Comparison of ENCODE assay signal across 34 cellular contexts in genomic region chr4:156870166-156870565, GRCh38.
DNase-seq lines count a peak whose midpoint lies in the region; ATAC-seq and TF ChIP-seq lines count a peak whose summit lies in the region.
"Had no signal": no experiment of that assay in that cellular context is flagged by ENCODE, and none has a peak within 500 bp of the region (broad histone marks: within the 10 kb centered on the region; RNA-seq: fewer than 3 reads in every experiment).

No MANE protein-coding gene starts in this region.

- DNase-seq in MCF 10A (ENCODE audit: unreplicated experiment), result peak; percentile 28
- DNase-seq in mammary epithelial cell, result no peak
- no peak for DNase-seq in SK-N-MC (ENCODE audit: low read depth, low spot score)
- peak; percentile 55 for DNase-seq in fibroblast of villous mesenchyme (ENCODE audit: low read depth)
- no peak for DNase-seq in nucleus accumbens (lab: John Stamatoyannopoulos, UW)
- DNase-seq in right cardiac atrium, result no peak
- DNase-seq: activated CD4-positive, alpha-beta T cell treated with anti-CD3 and anti-CD28 coated beads for 36 hours; activated CD8-positive, alpha-beta memory T cell treated with anti-CD3 and anti-CD28 coated beads, Interleukin-2, amount 50 U/mL, for 48 hours; activated CD8-positive, alpha-beta T cell treated with anti-CD3 and anti-CD28 coated beads for 36 hours; anterior cingulate cortex; CD8-positive, alpha-beta T cell; effector CD8-positive, alpha-beta T cell; foreskin melanocyte; heart left ventricle; left ventricle myocardium superior; naive thymus-derived CD4-positive, alpha-beta T cell; NCI-H1417; NCI-H2081 treated with DMSO at 0.1 percent for 48 hours; NCI-H226; NCI-H526 treated with DMSO at 0.1 percent for 48 hours; NK-92 treated with Interleukin-12 subunit alpha and Interleukin-12 subunit beta, amount 100 ng/mL, for 24 hours; Peyer's patch; SHP77; small intestine; stimulated activated naive CD4-positive, alpha-beta T cell; T-helper 9 cell; upper lobe of right lung had no signal

- H3K36me3 ChIP-seq in mammary epithelial cell (ENCODE audit: insufficient read depth, low read length) (peaks cover 4% of the 10 kb centered on the region), SK-N-MC (ENCODE audit: insufficient read depth, low read length) (no peaks in the 10 kb centered on the region)
- H3K36me3 ChIP-seq: breast epithelium, heart left ventricle, Peyer's patch, suprapubic skin, upper lobe of right lung had no signal

- H3K36me3 Mint-ChIP-seq in MCF 10A (ENCODE audit: insufficient read depth, unreplicated experiment), result peaks cover 12% of the 10 kb centered on the region
- H3K36me3 Mint-ChIP-seq: activated naive CD4-positive, alpha-beta T cell treated with anti-CD3 and anti-CD28 coated beads, Interleukin-2, amount 50 U/mL, for 72 hours; CD8-positive, alpha-beta T cell; naive thymus-derived CD4-positive, alpha-beta T cell had no signal

- peak overlapping the region; percentile 48 for H3K4me3 Mint-ChIP-seq in MCF 10A (ENCODE audit: unreplicated experiment)
- H3K4me3 Mint-ChIP-seq: activated CD4-positive, alpha-beta T cell treated with anti-CD3 and anti-CD28 coated beads for 36 hours; activated CD8-positive, alpha-beta T cell treated with anti-CD3 and anti-CD28 coated beads for 36 hours; activated T-helper 17 cell treated with anti-CD3 and anti-CD28 coated beads, Interleukin-2, amount 50 U/mL, for 72 hours; CD8-positive, alpha-beta T cell; naive thymus-derived CD4-positive, alpha-beta T cell had no signal

- no peak overlapping the region for H3K4me3 ChIP-seq in mammary epithelial cell (replicated peaks in 1 of 3; ENCODE audit: insufficient read depth in 1 of 3, low read depth in 2 of 3, low read length in 3 of 3)
- H3K4me3 ChIP-seq in SK-N-MC, result peak overlapping the region; percentile 6; the same call in 1 of the 2 replicates
- no peak overlapping the region for H3K4me3 ChIP-seq in fibroblast of villous mesenchyme (ENCODE audit: low read depth, low read length)
- H3K4me3 ChIP-seq in right cardiac atrium (ENCODE audit: low read length), result no peak overlapping the region
- H3K4me3 ChIP-seq: breast epithelium, heart left ventricle, Peyer's patch, suprapubic skin, upper lobe of right lung had no signal

- no peak overlapping the region for H3K4me2 ChIP-seq in mammary epithelial cell (ENCODE audit: insufficient read depth, low read depth, low read length)

- H3K9me3 Mint-ChIP-seq in MCF 10A (ENCODE audit: unreplicated experiment), result no peaks in the 10 kb centered on the region

- H3K27me3 ChIP-seq in mammary epithelial cell (ENCODE audit: insufficient read depth, low read length) (no peaks in the 10 kb centered on the region), right cardiac atrium (ENCODE audit: control insufficient read depth, insufficient read depth) (no peaks in the 10 kb centered on the region)
- H3K27me3 ChIP-seq: breast epithelium, heart left ventricle, Peyer's patch, suprapubic skin, upper lobe of right lung had no signal

- 94% methylated on average over 1 of the region's 1 CpG for WGBS in mammary epithelial cell (ENCODE audit: low coverage, missing lambda C conversion rate)
- 78% methylated on average over 1 of the region's 1 CpG for WGBS in right cardiac atrium

- H3K79me2 ChIP-seq in mammary epithelial cell (ENCODE audit: insufficient read depth, low read length), result peaks cover 48% of the 10 kb centered on the region

- CTCF ChIA-PET in MCF 10A (lab: Yijun Ruan, JAX) (no interaction called here), mammary epithelial cell (lab: Charles Lee; ENCODE audit: low non-redundant PET) (no interaction called here)

- H3K4me1 ChIP-seq in mammary epithelial cell (ENCODE audit: insufficient read depth, low read length) (no peaks in the 10 kb centered on the region), right cardiac atrium (ENCODE audit: control insufficient read depth, insufficient read depth, low read length) (no peaks in the 10 kb centered on the region)
- H3K4me1 ChIP-seq: breast epithelium, Peyer's patch, suprapubic skin, upper lobe of right lung had no signal

- dilution Hi-C loops in mammary epithelial cell (cut with HindIII; ENCODE audit: low sequenced_read_pairs), result no loop called here

- no peak overlapping the region for H3K9ac ChIP-seq in mammary epithelial cell (ENCODE audit: insufficient read depth, low read length)
- H3K9ac ChIP-seq in SK-N-MC (ENCODE audit: insufficient read length), result no peak overlapping the region

- H4K20me1 ChIP-seq in mammary epithelial cell (ENCODE audit: insufficient read depth, low read length), result no peaks in the 10 kb centered on the region

- in situ Hi-C loops in mammary epithelial cell (cut with MboI; ENCODE audit: low sequenced_read_pairs in 2 of 2), result no loop called here

- H3K9me3 ChIP-seq in mammary epithelial cell (replicated peaks; ENCODE audit: insufficient read depth, low read length) (peaks cover 5% of the 10 kb centered on the region), SK-N-MC (ENCODE audit: low read depth, low read length) (no peaks in the 10 kb centered on the region), right cardiac atrium (ENCODE audit: control insufficient read depth, low read length) (no peaks in the 10 kb centered on the region)
- H3K9me3 ChIP-seq: breast epithelium, Peyer's patch, suprapubic skin, upper lobe of right lung had no signal

- peak overlapping the region; percentile 76 for H3K27ac Mint-ChIP-seq in MCF 10A (ENCODE audit: low read depth, unreplicated experiment)
- H3K27ac Mint-ChIP-seq: activated CD4-positive, alpha-beta T cell treated with anti-CD3 and anti-CD28 coated beads for 36 hours; activated CD8-positive, alpha-beta T cell treated with anti-CD3 and anti-CD28 coated beads for 36 hours; activated naive CD4-positive, alpha-beta T cell treated with anti-CD3 and anti-CD28 coated beads, Interleukin-2, amount 50 U/mL, for 72 hours; activated T-helper 17 cell treated with anti-CD3 and anti-CD28 coated beads, Interleukin-2, amount 50 U/mL, for 72 hours; CD8-positive, alpha-beta T cell; naive thymus-derived CD4-positive, alpha-beta T cell had no signal

- H3K27ac ChIP-seq in mammary epithelial cell (ENCODE audit: insufficient read depth, low read depth, low read length), result no peak overlapping the region
- 0 out of 2 replicates have a peak overlapping the region, but pooled peaks have one; percentile 18 for H3K27ac ChIP-seq in SK-N-MC
- no peak overlapping the region for H3K27ac ChIP-seq in right cardiac atrium (ENCODE audit: low read length)
- H3K27ac ChIP-seq: breast epithelium, heart left ventricle, Peyer's patch, suprapubic skin, upper lobe of right lung, VCaP had no signal

- no TSS peak for BruUV-seq in MCF 10A (replicated peaks; lab: Mats Ljungman, UMichigan)
- BruUV-seq in mammary epithelial cell (replicated peaks; lab: Mats Ljungman, UMichigan), result no TSS peak

- intact Hi-C loops in MCF 10A (cut with micrococcal nuclease), result no loop called here
- intact Hi-C loops in mammary epithelial cell (cut with micrococcal nuclease), result no loop called here
- intact Hi-C loops in right cardiac atrium (cut with DNase I), result no loop called here

- TF ChIP-seq CTCF in MCF 10A (IDR thresholded peaks at IDR 0.05; ENCODE audit: unreplicated experiment) (no peak), mammary epithelial cell (conservative IDR thresholded peaks at IDR 0.05 in 1 of 2, IDR thresholded peaks at IDR 0.05 in 1 of 2; ENCODE audit: extremely low read depth in 1 of 2, insufficient read depth in 1 of 2, low read depth in 1 of 2, low read length in 2 of 2) (no peak), fibroblast of villous mesenchyme (IDR thresholded peaks at IDR 0.05; ENCODE audit: insufficient read depth, low read depth, low read length) (no peak)

- no peaks in the 10 kb centered on the region for H3K27me3 Mint-ChIP-seq in MCF 10A (ENCODE audit: insufficient read depth, unreplicated experiment)
- H3K27me3 Mint-ChIP-seq: activated CD4-positive, alpha-beta T cell treated with anti-CD3 and anti-CD28 coated beads for 36 hours; activated CD8-positive, alpha-beta T cell treated with anti-CD3 and anti-CD28 coated beads for 36 hours; activated T-helper 17 cell treated with anti-CD3 and anti-CD28 coated beads, Interleukin-2, amount 50 U/mL, for 72 hours; naive thymus-derived CD4-positive, alpha-beta T cell had no signal

- ATAC-seq in HG02852 (IDR thresholded peaks at IDR 0.05; ENCODE audit: unreplicated experiment) (no peak), right cardiac atrium (no peak), HG02870 (IDR thresholded peaks at IDR 0.05; ENCODE audit: unreplicated experiment) (no peak)
- ATAC-seq: activated CD4-positive, alpha-beta T cell treated with anti-CD3 and anti-CD28 coated beads for 36 hours; activated CD8-positive, alpha-beta T cell treated with anti-CD3 and anti-CD28 coated beads for 36 hours; activated naive CD4-positive, alpha-beta T cell treated with anti-CD3 and anti-CD28 coated beads, Interleukin-2, amount 50 U/mL, for 72 hours; activated T-helper 17 cell treated with anti-CD3 and anti-CD28 coated beads, Interleukin-2, amount 50 U/mL, for 72 hours; CD8-positive, alpha-beta T cell; heart left ventricle; left ventricle myocardium superior; naive thymus-derived CD4-positive, alpha-beta T cell; upper lobe of right lung had no signal

- H2AFZ ChIP-seq in mammary epithelial cell (ENCODE audit: low read depth, low read length), result no peak overlapping the region

- POLR2A ChIA-PET in MCF 10A (lab: Yijun Ruan, JAX), result interaction anchor here (0.7 kb wide), 2 partner anchors 10 to 80 kb away, joined by 4 to 5 read pairs; no protein-coding TSS in a partner anchor

- peaks cover 7% of the 10 kb centered on the region for H3K4me1 Mint-ChIP-seq in MCF 10A (ENCODE audit: insufficient read depth, unreplicated experiment)
- H3K4me1 Mint-ChIP-seq: activated CD4-positive, alpha-beta T cell treated with anti-CD3 and anti-CD28 coated beads for 36 hours; activated T-helper 17 cell treated with anti-CD3 and anti-CD28 coated beads, Interleukin-2, amount 50 U/mL, for 72 hours; naive thymus-derived CD4-positive, alpha-beta T cell had no signal

Comparison
In these comparisons a context has a peak if more than half of its experiments do, and no peak if none do; other contexts are left out.
1. DNase-seq: peak in MCF 10A (single experiment) and fibroblast of villous mesenchyme (single experiment); none in mammary epithelial cell (single experiment), SK-N-MC (single experiment), nucleus accumbens (0 of 56) and right cardiac atrium (0 of 3).